ENCODE assay signal across 14 cellular contexts in genomic region chr3:171936231-171936841, GRCh38.
A peak's percentile ranks its signal among the peaks of the same experiment; 100 is the strongest.
DNase-seq lines count a peak whose midpoint lies in the region; ATAC-seq and TF ChIP-seq lines count a peak whose summit lies in the region.
"Had no signal": no experiment of that assay in that cellular context is flagged by ENCODE, and none has a peak within 500 bp of the region (broad histone marks: within the 10 kb centered on the region; RNA-seq: fewer than 3 reads in every experiment).

No MANE protein-coding gene starts in this region.

- H3K4me1 Mint-ChIP-seq in Calu3 (ENCODE audit: low read depth, unreplicated experiment) (peaks cover 91% of the 10 kb centered on the region), neural progenitor cell (peaks cover 33% of the 10 kb centered on the region)
- H3K4me1 Mint-ChIP-seq: T-cell had no signal

- H3K9me3 ChIP-seq in neutrophil (no peaks in the 10 kb centered on the region), neural progenitor cell (ENCODE audit: low read depth) (no peaks in the 10 kb centered on the region)
- H3K9me3 ChIP-seq: transverse colon had no signal

- no peak for ATAC-seq in GM21367 (IDR thresholded peaks at IDR 0.05; ENCODE audit: unreplicated experiment)
- ATAC-seq: activated T-cell treated with anti-CD3 and anti-CD28 coated beads, Interleukin-2, amount 50 U/mL, for 72 hours; effector memory CD8-positive, alpha-beta T cell; T-cell had no signal

- no peaks in the 10 kb centered on the region for H4K20me1 ChIP-seq in neural progenitor cell (ENCODE audit: low read depth)

- H3K27me3 ChIP-seq in neutrophil, result no peaks in the 10 kb centered on the region
- H3K27me3 ChIP-seq in neural progenitor cell, result no peaks in the 10 kb centered on the region
- H3K27me3 ChIP-seq: transverse colon had no signal

- H3K4me1 ChIP-seq in neutrophil (ENCODE audit: control insufficient read depth in 1 of 2, insufficient read depth in 1 of 2, low read depth in 1 of 2, low read length in 1 of 2) (peaks cover 21 to 24% of the 10 kb centered on the region in 2 experiments), neural progenitor cell (no peaks in the 10 kb centered on the region)
- H3K4me1 ChIP-seq: transverse colon had no signal

- no peaks in the 10 kb centered on the region for H3K36me3 ChIP-seq in neutrophil
- H3K36me3 ChIP-seq in neural progenitor cell, result no peaks in the 10 kb centered on the region
- H3K36me3 ChIP-seq: transverse colon had no signal

- H3K27ac Mint-ChIP-seq in Calu3 (ENCODE audit: unreplicated experiment), result peak overlapping the region; percentile 73
- no peak overlapping the region for H3K27ac Mint-ChIP-seq in neural progenitor cell
- H3K27ac Mint-ChIP-seq: activated T-cell treated with anti-CD3 and anti-CD28 coated beads, Interleukin-2, amount 50 U/mL, for 72 hours; effector memory CD8-positive, alpha-beta T cell; T-cell had no signal

- intact Hi-C loops in Calu3 (cut with micrococcal nuclease; ENCODE audit: unreplicated experiment), result loop anchor here (1.0 to 5.0 kb wide), 4 partner anchors 54 to 206 kb away; no protein-coding TSS in a partner anchor

- no peak overlapping the region for H3K4me2 ChIP-seq in neural progenitor cell

- peaks cover 5% of the 10 kb centered on the region for H3K9me3 Mint-ChIP-seq in Calu3 (ENCODE audit: low read depth, unreplicated experiment)
- H3K9me3 Mint-ChIP-seq in neural progenitor cell, result peaks cover 3% of the 10 kb centered on the region
- H3K9me3 Mint-ChIP-seq: activated T-cell treated with anti-CD3 and anti-CD28 coated beads, Interleukin-2, amount 50 U/mL, for 72 hours; effector memory CD8-positive, alpha-beta T cell; T-cell had no signal

- no peak for TF ChIP-seq POLR2A in NB4 (IDR thresholded peaks at IDR 0.05; ENCODE audit: extremely low read depth, insufficient read length)

- no peak overlapping the region for H3K9ac ChIP-seq in neural progenitor cell

- no peak overlapping the region for H2AFZ ChIP-seq in neural progenitor cell (replicated peaks)

- DNase-seq in Calu3, result peak; percentile 84
- peak; percentile 96 for DNase-seq in NB4 (ENCODE audit: low read depth)
- DNase-seq in dermis blood vessel endothelial cell, result peak; percentile 15
- no peak for DNase-seq in neural progenitor cell (ENCODE audit: low spot score)
- DNase-seq in cerebellum (ENCODE audit: low spot score), result no peak
- no peak for DNase-seq in activated effector memory CD4-positive, alpha-beta T cell treated with anti-CD3 and anti-CD28 coated beads, Interleukin-2, amount 50 U/mL, for 16 hours
- DNase-seq: activated T-cell treated with anti-CD3 and anti-CD28 coated beads, Interleukin-2, amount 50 U/mL, for 72 hours; DMS79; effector memory CD8-positive, alpha-beta T cell; NCI-H1436; T-cell; transverse colon had no signal

- H3K27ac ChIP-seq in neutrophil, result peak overlapping the region; percentile 63
- no peak overlapping the region for H3K27ac ChIP-seq in neural progenitor cell
- H3K27ac ChIP-seq: transverse colon had no signal

- H3K27me3 Mint-ChIP-seq in Calu3 (ENCODE audit: unreplicated experiment) (no peaks in the 10 kb centered on the region), neural progenitor cell (ENCODE audit: insufficient read depth, low read depth) (peaks cover 3% of the 10 kb centered on the region)

- no peaks in the 10 kb centered on the region for H3K79me2 ChIP-seq in neural progenitor cell (ENCODE audit: low read depth)

- BruUV-seq in Calu3 (replicated peaks; lab: Mats Ljungman, UMichigan), result no TSS peak

- H3K36me3 Mint-ChIP-seq in Calu3 (ENCODE audit: insufficient read depth, unreplicated experiment), result peaks cover 20% of the 10 kb centered on the region
- no peaks in the 10 kb centered on the region for H3K36me3 Mint-ChIP-seq in neural progenitor cell
- H3K36me3 Mint-ChIP-seq: T-cell had no signal

- H3F3A ChIP-seq in neural progenitor cell (ENCODE audit: low read depth), result no peaks in the 10 kb centered on the region

- TF ChIP-seq CTCF in Calu3 (IDR thresholded peaks at IDR 0.05; ENCODE audit: unreplicated experiment), result no peak
- no peak for TF ChIP-seq CTCF in NB4 (IDR thresholded peaks at IDR 0.05; ENCODE audit: low read depth, low read length)
- no peak for TF ChIP-seq CTCF in neutrophil (IDR thresholded peaks at IDR 0.05)
- no peak for TF ChIP-seq CTCF in neural progenitor cell (IDR thresholded peaks at IDR 0.05)

- CTCF ChIA-PET in Calu3 (lab: Charles Lee), result interaction anchor here (0.7 to 2.7 kb wide), 16 partner anchors 13 to 396 kb away, joined by 3 to 23 read pairs (median 4); partner anchors contain the start of gene FNDC3B

- peak overlapping the region; percentile 50 for H3K4me3 Mint-ChIP-seq in Calu3 (ENCODE audit: low read depth, unreplicated experiment)
- H3K4me3 Mint-ChIP-seq in neural progenitor cell, result no peak overlapping the region
- H3K4me3 Mint-ChIP-seq: activated T-cell treated with anti-CD3 and anti-CD28 coated beads, Interleukin-2, amount 50 U/mL, for 72 hours; effector memory CD8-positive, alpha-beta T cell; T-cell had no signal

- H3K4me3 ChIP-seq in NB4 (ENCODE audit: low read depth, low read length) (no peak overlapping the region), neutrophil (ENCODE audit: low read depth in 1 of 2, low read length in 1 of 2) (no peak overlapping the region), neural progenitor cell (no peak overlapping the region)
- H3K4me3 ChIP-seq: transverse colon had no signal

Comparison
In these comparisons a context has a peak if more than half of its experiments do, and no peak if none do; other contexts are left out.
1. DNase-seq: peak in Calu3 (single experiment), NB4 (single experiment) and dermis blood vessel endothelial cell (single experiment); none in neural progenitor cell (single experiment), cerebellum (single experiment) and activated effector memory CD4-positive, alpha-beta T cell treated with anti-CD3 and anti-CD28 coated beads, Interleukin-2, amount 50 U/mL, for 16 hours (single experiment).